In the genomic region with DNA sequence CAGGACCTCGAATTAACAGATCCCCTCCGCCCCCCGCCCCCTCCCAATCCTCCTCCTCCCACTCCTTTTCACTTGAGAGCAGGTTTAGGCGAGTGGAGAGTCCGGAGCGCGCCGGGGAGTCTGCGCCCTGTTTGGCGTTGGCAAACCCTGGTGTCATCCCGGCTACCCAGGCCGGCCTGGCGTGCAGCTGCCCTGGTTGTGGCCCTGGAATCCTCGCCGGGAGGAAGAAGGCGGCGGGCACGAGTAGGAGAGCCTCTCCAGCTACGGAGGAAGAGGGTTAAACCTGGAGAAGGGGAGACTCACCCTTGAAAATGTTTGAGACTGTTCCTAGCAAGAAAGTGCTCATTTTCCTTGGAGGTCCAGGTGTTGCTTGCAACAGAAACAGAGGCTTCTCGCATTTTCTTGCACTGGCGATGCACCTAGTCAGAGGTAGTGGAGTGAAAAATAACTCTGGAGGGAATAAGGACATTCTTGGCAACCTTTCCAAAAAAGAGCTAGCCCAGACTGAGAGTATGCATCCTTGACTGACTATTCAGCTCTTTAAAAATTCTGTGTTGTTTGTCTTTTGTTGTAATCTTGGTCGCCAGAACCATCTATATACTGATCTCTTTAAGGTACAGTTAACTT, we compare ENCODE assay signal across 16 cellular contexts. TPM values are rescaled to one million over a fixed set of nuclear protein-coding genes. Genes with fewer than 3 reads are reported as not detected.
A peak's percentile ranks its signal among the peaks of the same experiment; 100 is the strongest.
DNase-seq lines count a peak whose midpoint lies in the region; ATAC-seq and TF ChIP-seq lines count a peak whose summit lies in the region.
"Had no signal": no experiment of that assay in that cellular context is flagged by ENCODE, and none has a peak within 500 bp of the region (broad histone marks: within the 10 kb centered on the region; RNA-seq: fewer than 3 reads in every experiment).

No MANE protein-coding gene starts in this region.

- peak overlapping the region; percentile 74 for H3K4me2 ChIP-seq in neuronal stem cell (ENCODE audit: insufficient read depth, low read length, poor library complexity, severe bottlenecking)
- H3K4me2 ChIP-seq: PC-9 had no signal

- H3K36me3 Mint-ChIP-seq in Caco-2 (ENCODE audit: insufficient read depth, unreplicated experiment), result no peaks in the 10 kb centered on the region
- H3K36me3 Mint-ChIP-seq in IgD-negative memory B cell, result no peaks in the 10 kb centered on the region
- H3K36me3 Mint-ChIP-seq in glutamatergic neuron (ENCODE audit: unreplicated experiment), result no peaks in the 10 kb centered on the region
- peaks cover 3% of the 10 kb centered on the region for H3K36me3 Mint-ChIP-seq in T-cell
- H3K36me3 Mint-ChIP-seq: CD4-positive, alpha-beta memory T cell had no signal

- H3K4me1 ChIP-seq in Caco-2 (no peaks in the 10 kb centered on the region), neuronal stem cell (ENCODE audit: control insufficient read depth in 2 of 2, insufficient read depth in 1 of 2, low read depth in 1 of 2, low read length in 2 of 2) (peaks cover 7 to 14% of the 10 kb centered on the region in 2 donors)

- POLR2A ChIA-PET in Caco-2 (lab: Charles Lee) (no interaction called here), T-cell (lab: Charles Lee) (no interaction called here)

- H2BK12ac ChIP-seq in neuronal stem cell (ENCODE audit: low read length), result peak overlapping the region; percentile 97

- peak overlapping the region; percentile 94 for H3K18ac ChIP-seq in neuronal stem cell (ENCODE audit: low read length)

- H3K4ac ChIP-seq in neuronal stem cell (ENCODE audit: low read length), result no peak overlapping the region

- peak overlapping the region; percentile 81 for H3K27ac ChIP-seq in neuronal stem cell (replicated peaks; ENCODE audit: low read length)
- H3K27ac ChIP-seq: heart right ventricle, HL-60, PC-9 had no signal

- BruUV-seq in Caco-2 (replicated peaks; lab: Mats Ljungman, UMichigan), result no TSS peak

- H3K79me1 ChIP-seq in neuronal stem cell (ENCODE audit: low read depth, low read length), result peaks cover 4% of the 10 kb centered on the region

- H2BK15ac ChIP-seq in neuronal stem cell (ENCODE audit: low read length), result no peak overlapping the region

- WGBS in neuronal stem cell (ENCODE audit: extremely low coverage in 2 of 2, insufficient read length in 2 of 2, insufficient replicate concordance in 1 of 2), 2 donors, result no CpG with 5 or more reads among the region's 22 CpGs

- CTCF ChIA-PET in Caco-2 (lab: Charles Lee) (no interaction called here), T-cell (lab: Charles Lee) (no interaction called here)

- H3K14ac ChIP-seq in neuronal stem cell (ENCODE audit: low read length), result no peak overlapping the region

- peak overlapping the region; percentile 60 for H3K4me3 Mint-ChIP-seq in Caco-2 (ENCODE audit: unreplicated experiment)
- peak overlapping the region in 3 of 4 donors; percentile 30 to 72 (median 45) for H3K4me3 Mint-ChIP-seq in IgD-negative memory B cell
- H3K4me3 Mint-ChIP-seq in glutamatergic neuron (ENCODE audit: unreplicated experiment), result peak overlapping the region; percentile 0
- H3K4me3 Mint-ChIP-seq in T-cell, result no peak overlapping the region
- H3K4me3 Mint-ChIP-seq: activated CD8-positive, alpha-beta T cell treated with anti-CD3 and anti-CD28 coated beads, Interleukin-2, amount 10 ng/mL, durations not matched to agents 7 days and 5 days had no signal

- no peak overlapping the region for H4K8ac ChIP-seq in neuronal stem cell (ENCODE audit: low read depth, low read length)

- TF ChIP-seq CTCF in Caco-2 (IDR thresholded peaks at IDR 0.05; ENCODE audit: insufficient read depth in 1 of 2, low read depth in 1 of 2, low read length in 1 of 2, severe bottlenecking in 1 of 2, unreplicated experiment in 1 of 2), result no peak
- TF ChIP-seq CTCF in glutamatergic neuron (IDR thresholded peaks at IDR 0.05; ENCODE audit: partially characterized antibody, unreplicated experiment), result no peak

- peak overlapping the region; percentile 34 for H3K23ac ChIP-seq in neuronal stem cell (ENCODE audit: low read depth, low read length, poor library complexity)

- H3K36me3 ChIP-seq in Caco-2 (ENCODE audit: control insufficient read depth, insufficient read depth, low read length) (no peaks in the 10 kb centered on the region), neuronal stem cell (replicated peaks in 1 of 2; ENCODE audit: control insufficient read depth in 2 of 2, insufficient read depth in 2 of 2, low read length in 2 of 2) (peaks cover 4 to 28% of the 10 kb centered on the region in 2 donors)
- H3K36me3 ChIP-seq: heart right ventricle, MG63 had no signal

- ATAC-seq in HG02798 (IDR thresholded peaks at IDR 0.05; ENCODE audit: poor library complexity, unreplicated experiment), result no peak
- ATAC-seq in T-cell (replicated peaks in 1 of 4), result no peak
- ATAC-seq in HG02852 (IDR thresholded peaks at IDR 0.05; ENCODE audit: unreplicated experiment), result no peak
- ATAC-seq: activated CD8-positive, alpha-beta T cell treated with anti-CD3 and anti-CD28 coated beads, Interleukin-2, amount 10 ng/mL, durations not matched to agents 7 days and 5 days; stimulated activated naive CD8-positive, alpha-beta T cell treated with anti-CD3 and anti-CD28 coated beads, Interleukin-15, Interleukin-2, amounts not matched to agents 100 U/mL and 50 U/mL, for 24 hours had no signal

- intact Hi-C loops in Caco-2 (cut with micrococcal nuclease; ENCODE audit: unreplicated experiment), result no loop called here

- peak overlapping the region; percentile 84 for H2BK120ac ChIP-seq in neuronal stem cell (ENCODE audit: low read depth, low read length)

- DNase-seq in Caco-2 (no peak), glutamatergic neuron (peak; percentile 29), neuronal stem cell (ENCODE audit: low spot score) (no peak), T-cell (no peak)
- DNase-seq: activated CD8-positive, alpha-beta T cell treated with anti-CD3 and anti-CD28 coated beads, Interleukin-2, amount 10 ng/mL, durations not matched to agents 7 days and 5 days; CD4-positive, alpha-beta memory T cell; heart right ventricle; mesenchymal stem cell; PC-9; stimulated activated CD4-positive, alpha-beta T cell treated with anti-CD3 and anti-CD28 coated beads, Interleukin-4, amount 100 ng/mL, for 1 hour; stimulated activated naive CD8-positive, alpha-beta T cell treated with anti-CD3 and anti-CD28 coated beads, Interleukin-15, Interleukin-2, amounts not matched to agents 100 U/mL and 50 U/mL, for 24 hours had no signal

- H3K9me3 Mint-ChIP-seq in Caco-2 (ENCODE audit: unreplicated experiment) (no peaks in the 10 kb centered on the region), IgD-negative memory B cell (peaks cover 0 to 8% (median 0%) of the 10 kb centered on the region in 3 donors), glutamatergic neuron (ENCODE audit: unreplicated experiment) (peaks cover 7% of the 10 kb centered on the region), T-cell (no peaks in the 10 kb centered on the region)

- peak overlapping the region; percentile 92 for H2BK5ac ChIP-seq in neuronal stem cell (ENCODE audit: low read length)

- H3K4me3 ChIP-seq in Caco-2 (ENCODE audit: low read depth, low read length), result peak overlapping the region; percentile 34; the same call in 1 of the 2 replicates
- peak overlapping the region; percentile 79 to 96 for H3K4me3 ChIP-seq in neuronal stem cell (ENCODE audit: low read length in 2 of 2)
- H3K4me3 ChIP-seq: PC-9 had no signal

- no peak overlapping the region for H2AFZ ChIP-seq in neuronal stem cell (ENCODE audit: low read length)
- H2AFZ ChIP-seq: PC-9 had no signal

- peak overlapping the region; percentile 98 for H3K9ac ChIP-seq in neuronal stem cell (ENCODE audit: low read depth, low read length, poor library complexity)

- peak overlapping the region; percentile 19 for H4K91ac ChIP-seq in neuronal stem cell (ENCODE audit: low read depth, low read length, poor library complexity)

- H3K27ac Mint-ChIP-seq in Caco-2 (ENCODE audit: unreplicated experiment), result no peak overlapping the region
- H3K27ac Mint-ChIP-seq in IgD-negative memory B cell, result peak overlapping the region in 2 of 3 donors; percentile 10 to 23
- H3K27ac Mint-ChIP-seq in glutamatergic neuron (ENCODE audit: unreplicated experiment), result no peak overlapping the region
- no peak overlapping the region for H3K27ac Mint-ChIP-seq in T-cell
- H3K27ac Mint-ChIP-seq: activated CD8-positive, alpha-beta T cell treated with anti-CD3 and anti-CD28 coated beads, Interleukin-2, amount 10 ng/mL, durations not matched to agents 7 days and 5 days had no signal

- H3K4me1 Mint-ChIP-seq in Caco-2 (ENCODE audit: low read depth, unreplicated experiment) (no peaks in the 10 kb centered on the region), IgD-negative memory B cell (peaks cover 0 to 6% (median 3%) of the 10 kb centered on the region in 3 donors), glutamatergic neuron (ENCODE audit: low read depth, unreplicated experiment) (peaks cover 2% of the 10 kb centered on the region), T-cell (peaks cover 0 to 20% (median 18%) of the 10 kb centered on the region in 3 donors)

- H3K9me3 ChIP-seq in Caco-2, result no peaks in the 10 kb centered on the region
- H3K9me3 ChIP-seq in neuronal stem cell (replicated peaks in 1 of 2; ENCODE audit: control insufficient read depth in 2 of 2, insufficient read depth in 1 of 2, low read depth in 1 of 2, low read length in 2 of 2), result no peaks in the 10 kb centered on the region
- H3K9me3 ChIP-seq: MG63 had no signal

- peaks cover 2% of the 10 kb centered on the region for H3K27me3 ChIP-seq in Caco-2 (replicated peaks; ENCODE audit: control insufficient read depth, insufficient read depth, low read length)
- no peaks in the 10 kb centered on the region for H3K27me3 ChIP-seq in neuronal stem cell (ENCODE audit: control insufficient read depth in 3 of 3, insufficient read depth in 3 of 3, low read depth in 1 of 3, low read length in 3 of 3)

- H3K27me3 Mint-ChIP-seq in Caco-2 (ENCODE audit: insufficient read depth, unreplicated experiment) (peaks cover 16% of the 10 kb centered on the region), IgD-negative memory B cell (peaks cover 43% of the 10 kb centered on the region), glutamatergic neuron (ENCODE audit: unreplicated experiment) (peaks cover 20% of the 10 kb centered on the region), T-cell (peaks cover 55 to 67% of the 10 kb centered on the region in 2 donors)

- H2AK5ac ChIP-seq in neuronal stem cell (ENCODE audit: low read depth, low read length), result peak overlapping the region; percentile 82

RNA-seq across cellular contexts. Expression of a gene that starts 1.3 kb away (rescaled TPM):
- total RNA-seq in Caco-2 (2022) (0.14 TPM in 1 of 2 replicates, not detected in the other), glutamatergic neuron (ENCODE audit: unreplicated experiment) (not detected), T-cell (not detected)
- not detected for polyA plus RNA-seq in IgD-negative memory B cell
- polyA plus RNA-seq in neuronal stem cell (2013, experiment 1 of 2), result 113 TPM
- 117 TPM for polyA plus RNA-seq in neuronal stem cell (2013, experiment 2 of 2)
- total RNA-seq: activated CD8-positive, alpha-beta T cell treated with anti-CD3 and anti-CD28 coated beads, Interleukin-2, amount 10 ng/mL, durations not matched to agents 7 days and 5 days; CD4-positive, alpha-beta memory T cell; heart right ventricle; PC-9 had no signal
- polyA plus RNA-seq: CD4-positive, alpha-beta memory T cell; heart right ventricle had no signal

Comparison
In these comparisons a context has a peak if more than half of its experiments do, and no peak if none do; other contexts are left out.
1. H3K27ac Mint-ChIP-seq: peak in IgD-negative memory B cell (2 of 3); none in Caco-2 (single experiment), glutamatergic neuron (single experiment) and T-cell (0 of 2).
2. H3K4me3 Mint-ChIP-seq: peak in Caco-2 (single experiment), IgD-negative memory B cell (3 of 4) and glutamatergic neuron (single experiment); none in T-cell (0 of 3).